In the genomic region with DNA sequence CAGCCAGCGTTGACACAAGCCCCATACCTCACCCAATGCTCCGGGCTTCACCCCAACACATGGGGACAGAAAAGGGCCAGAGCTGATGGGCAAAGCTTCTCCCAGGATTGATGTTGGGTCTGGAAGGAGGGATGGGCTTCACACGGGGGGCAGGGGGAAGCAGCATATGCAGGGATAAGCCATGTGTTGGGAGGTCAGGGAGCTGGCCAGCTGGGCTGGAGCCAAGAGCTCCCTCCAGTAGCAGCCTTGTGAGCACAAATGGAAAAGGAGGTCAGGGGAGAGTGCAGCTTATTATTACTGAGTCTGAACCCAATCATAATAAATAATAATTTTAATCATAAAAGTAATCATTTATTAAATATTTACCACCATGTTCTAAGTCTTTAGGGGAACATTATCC, we compare ENCODE assay signal across 24 cellular contexts. TPM values are rescaled to one million over a fixed set of nuclear protein-coding genes. Genes with fewer than 3 reads are reported as not detected.
A peak's percentile ranks its signal among the peaks of the same experiment; 100 is the strongest.
DNase-seq lines count a peak whose midpoint lies in the region; ATAC-seq, FAIRE-seq and TF ChIP-seq lines count a peak whose summit lies in the region.
"Had no signal": no experiment of that assay in that cellular context is flagged by ENCODE, and none has a peak within 500 bp of the region (broad histone marks: within the 10 kb centered on the region; RNA-seq: fewer than 3 reads in every experiment).

No MANE protein-coding gene starts in this region.

- H2BK5ac ChIP-seq in mesendoderm (ENCODE audit: low read length): no peak overlapping the region

- H3K79me1 ChIP-seq in mesendoderm (ENCODE audit: low read length): no peaks in the 10 kb centered on the region

- no peak overlapping the region for H2AK5ac ChIP-seq in mesendoderm (ENCODE audit: low read length)

- ATAC-seq in Right ventricle myocardium superior (ENCODE audit: poor library complexity) (no peak), left ventricle myocardium superior (no peak)
- ATAC-seq: A549, HCT116 had no signal

- FAIRE-seq in kidney (lab: Jason Lieb, UNC): no peak
- FAIRE-seq in H54 (lab: Jason Lieb, UNC): no peak
- FAIRE-seq: A549, G401.6, GM12891 had no signal

- no peak overlapping the region for H2BK15ac ChIP-seq in mesendoderm (replicated peaks; ENCODE audit: low read depth)

- H3K4me1 ChIP-seq in kidney (ENCODE audit: control insufficient read depth in 1 of 2, insufficient read depth in 1 of 2, low read depth in 1 of 2, low read length in 2 of 2): no peaks in the 10 kb centered on the region
- H3K4me1 ChIP-seq in mesendoderm (ENCODE audit: control insufficient read depth, low read depth, low read length): no peaks in the 10 kb centered on the region
- H3K4me1 ChIP-seq: A549, Caco-2 had no signal

- no peak overlapping the region for H4K8ac ChIP-seq in mesendoderm (ENCODE audit: low read depth, low read length)

- H3K4me2 ChIP-seq in mesendoderm (ENCODE audit: low read length): no peak overlapping the region
- H3K4me2 ChIP-seq: A549 had no signal

- H4K5ac ChIP-seq in mesendoderm (ENCODE audit: low read length): no peak overlapping the region

- H2BK120ac ChIP-seq in mesendoderm (ENCODE audit: low read depth, low read length): no peak overlapping the region

- no peak overlapping the region for H3K18ac ChIP-seq in mesendoderm (ENCODE audit: low read length)

- no peak for TF ChIP-seq CTCF in kidney (IDR thresholded peaks at IDR 0.05; ENCODE audit: borderline replicate concordance, extremely low read depth, insufficient read depth)

- H3K36me3 ChIP-seq in kidney (ENCODE audit: control insufficient read depth in 1 of 2, insufficient read depth in 2 of 2, low read length in 2 of 2): no peaks in the 10 kb centered on the region
- H3K36me3 ChIP-seq in mesendoderm (ENCODE audit: control insufficient read depth, insufficient read depth, low read length): no peaks in the 10 kb centered on the region

- no peak overlapping the region for H3K9ac ChIP-seq in kidney (ENCODE audit: low read length in 2 of 2)
- H3K9ac ChIP-seq in mesendoderm (ENCODE audit: low read length): no peak overlapping the region
- H3K9ac ChIP-seq: GM23248 had no signal

- no peak overlapping the region for H3K56ac ChIP-seq in mesendoderm (ENCODE audit: low read length)

- no peak overlapping the region for H3K4ac ChIP-seq in mesendoderm (ENCODE audit: low read depth, low read length)

- H3K79me2 ChIP-seq in mesendoderm (ENCODE audit: control insufficient read depth, insufficient read depth, low read length): no peaks in the 10 kb centered on the region

- no peak overlapping the region for H3K27ac ChIP-seq in kidney (ENCODE audit: low read depth in 2 of 2, low read length in 2 of 2)
- H3K27ac ChIP-seq in mesendoderm (ENCODE audit: low read depth, low read length): no peak overlapping the region
- H3K27ac ChIP-seq: 22Rv1, A549, C4-2B, GM23248, HL-60 had no signal

- TF ChIP-seq POLR2A in H54 (IDR thresholded peaks at IDR 0.05; ENCODE audit: low read depth, low read length): no peak

- DNase-seq in DMS 273 (lab: John Stamatoyannopoulos, UW; ENCODE audit: unreplicated experiment): peak; percentile 26
- no peak for DNase-seq in DMS 273 treated with DMSO at 0.1 percent for 48 hours (lab: John Stamatoyannopoulos, UW)
- DNase-seq in Right ventricle myocardium superior: peak; percentile 13
- no peak for DNase-seq in left ventricle myocardium superior
- peak; percentile 41 for DNase-seq in kidney
- no peak for DNase-seq in H54 (ENCODE audit: insufficient read length, low spot score)
- DNase-seq in mesendoderm: no peak
- DNase-seq: AML-193; CD4-positive, alpha-beta T cell; DMS53; DND-41; EL; GM23248; HFFc6 had no signal

- H3K23ac ChIP-seq in mesendoderm (ENCODE audit: low read length): no peak overlapping the region

- no peaks in the 10 kb centered on the region for H3K27me3 ChIP-seq in mesendoderm (ENCODE audit: insufficient read depth, low read length, poor library complexity)

- no CpG with 5 or more reads among the region's 3 CpGs for WGBS in mesendoderm (ENCODE audit: extremely low coverage, insufficient coverage, low lambda C conversion rate)

- intact Hi-C loops in Right ventricle myocardium superior (cut with DNase I): no loop called here
- intact Hi-C loops in left ventricle myocardium superior (cut with micrococcal nuclease): no loop called here
- intact Hi-C loops in kidney (cut with DNase I): no loop called here

- no peaks in the 10 kb centered on the region for H3K9me3 ChIP-seq in kidney (ENCODE audit: control insufficient read depth in 1 of 2, low read length in 2 of 2)
- H3K9me3 ChIP-seq: A549, Caco-2 had no signal

- H3K4me3 ChIP-seq in kidney (ENCODE audit: low read length in 2 of 2) (no peak overlapping the region), mesendoderm (ENCODE audit: low read length) (no peak overlapping the region)
- H3K4me3 ChIP-seq: A549, GM23248 had no signal

RNA-seq across cellular contexts. Expression of gene PLEKHD1, which starts 9.3 kb away (rescaled TPM):
- total RNA-seq in Right ventricle myocardium superior: 0.22 TPM
- 0.37 TPM for total RNA-seq in left ventricle myocardium superior
- total RNA-seq in kidney: 0.25 TPM
- 3.4 TPM for polyA plus RNA-seq in kidney (ENCODE audit: insufficient read depth, low read depth, low replicate concordance)
- polyA plus RNA-seq in mesendoderm (2013, experiment 1 of 2): 0.14 TPM
- polyA plus RNA-seq in mesendoderm (2013, experiment 2 of 2): 0.14 TPM
- total RNA-seq: GM23248, H4, HT1080 had no signal
- polyA plus RNA-seq: GM23248 had no signal

Comparison
In these comparisons a context has a peak if more than half of its experiments do, and no peak if none do; other contexts are left out.
1. DNase-seq: peak in DMS 273 (single experiment), Right ventricle myocardium superior (single experiment) and kidney (single experiment); none in DMS 273 treated with DMSO at 0.1 percent for 48 hours (single experiment), left ventricle myocardium superior (single experiment), H54 (single experiment) and mesendoderm (single experiment).